In the genomic region with DNA sequence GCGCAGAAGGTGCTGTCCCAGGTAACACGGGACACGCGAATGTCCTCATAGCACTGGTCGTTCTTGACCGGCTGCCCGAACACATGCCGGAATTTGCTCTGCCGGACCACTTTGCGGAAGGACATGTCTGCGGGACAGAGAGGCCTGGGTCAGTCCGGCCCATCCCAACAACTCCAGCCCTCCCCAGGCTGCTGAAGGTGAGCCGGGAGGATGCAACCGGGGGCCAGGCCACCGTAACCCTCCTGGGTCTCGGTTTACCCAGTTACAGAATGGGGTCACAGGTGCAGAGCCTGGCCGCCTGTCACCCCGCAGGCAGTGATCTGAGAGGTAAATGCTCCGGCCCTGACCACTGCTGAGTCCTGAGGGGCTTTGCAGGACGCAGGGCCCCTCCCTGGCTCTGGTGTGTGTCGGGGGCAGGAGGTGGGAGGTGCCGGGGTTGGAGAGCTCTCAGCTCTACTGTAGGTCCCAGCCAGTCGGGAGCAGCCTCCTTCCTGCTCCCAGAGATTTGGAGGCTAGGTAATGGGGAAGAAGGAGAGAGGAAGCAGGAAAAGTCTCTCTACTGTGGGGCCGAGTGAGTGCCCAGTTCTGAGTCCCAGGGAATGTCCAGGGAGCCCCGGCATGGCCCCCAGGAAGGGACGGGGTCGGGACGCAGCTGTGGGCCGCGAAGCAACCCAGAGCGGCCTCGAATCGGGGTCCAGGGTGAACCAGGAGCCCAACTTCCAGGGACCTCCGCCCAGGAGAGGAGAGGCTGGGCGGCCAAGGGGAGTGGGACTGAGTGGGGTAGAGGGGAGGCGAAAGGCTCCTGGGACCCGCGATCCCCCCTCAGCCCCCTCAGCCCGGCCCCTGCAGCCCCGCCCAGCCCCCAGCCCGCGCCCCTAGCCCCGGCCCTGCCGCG, we compare ENCODE assay signal across 9 cellular contexts. TPM values are rescaled to one million over a fixed set of nuclear protein-coding genes. Genes with fewer than 3 reads are reported as not detected.
DNase-seq lines count a peak whose midpoint lies in the region; ATAC-seq and TF ChIP-seq lines count a peak whose summit lies in the region.
"Had no signal": no experiment of that assay in that cellular context is flagged by ENCODE, and none has a peak within 500 bp of the region (broad histone marks: within the 10 kb centered on the region; RNA-seq: fewer than 3 reads in every experiment).

No MANE protein-coding gene starts in this region.

- H3K4me2 ChIP-seq in DOHH2 (ENCODE audit: low read length) (peak overlapping the region; percentile 90), parathyroid adenoma (ENCODE audit: low read length) (peak overlapping the region; percentile 65)

- peak overlapping the region; percentile 92 for H3K27ac ChIP-seq in DOHH2 (ENCODE audit: low read depth, low read length)
- peak overlapping the region; percentile 90 to 92 for H3K27ac ChIP-seq in esophagus (ENCODE audit: low read depth in 2 of 2, low read length in 1 of 2)
- H3K27ac ChIP-seq in parathyroid adenoma: peak overlapping the region; percentile 75
- H3K27ac ChIP-seq: KMS-11 had no signal

- no peaks in the 10 kb centered on the region for H3K9me2 ChIP-seq in DOHH2 (replicated peaks; ENCODE audit: control insufficient read depth, low read length)

- no peaks in the 10 kb centered on the region for H3K9me3 ChIP-seq in DOHH2 (ENCODE audit: control insufficient read depth, insufficient read depth, low read length)
- H3K9me3 ChIP-seq in esophagus (ENCODE audit: control insufficient read depth in 2 of 2, insufficient read depth in 1 of 2, low read depth in 1 of 2, low read length in 1 of 2): no peaks in the 10 kb centered on the region
- no peaks in the 10 kb centered on the region for H3K9me3 ChIP-seq in parathyroid adenoma (ENCODE audit: control insufficient read depth, low read length)

- no peak overlapping the region for H2AFZ ChIP-seq in parathyroid adenoma

- peaks cover 37% of the 10 kb centered on the region for H3F3A ChIP-seq in DOHH2 (ENCODE audit: control insufficient read depth, insufficient read depth)

- peaks cover 41% of the 10 kb centered on the region for H3K79me2 ChIP-seq in DOHH2 (ENCODE audit: control insufficient read depth, low read length)
- H3K79me2 ChIP-seq in parathyroid adenoma: no peaks in the 10 kb centered on the region

- H3K9ac ChIP-seq in parathyroid adenoma: no peak overlapping the region
- H3K9ac ChIP-seq: KMS-11 had no signal

- no peaks in the 10 kb centered on the region for H4K20me1 ChIP-seq in DOHH2 (ENCODE audit: control insufficient read depth, insufficient read depth, low read depth, low read length)

- 36 to 43% methylated on average over 35 to 45 of the region's 45 CpGs for WGBS in esophagus, 2 donors

- peaks cover 42% of the 10 kb centered on the region for H3K36me3 ChIP-seq in DOHH2 (ENCODE audit: control insufficient read depth, low read length)
- H3K36me3 ChIP-seq in esophagus (ENCODE audit: control insufficient read depth in 2 of 2, insufficient read depth in 2 of 2, low read length in 1 of 2): peaks cover 0 to 35% of the 10 kb centered on the region in 2 donors
- H3K36me3 ChIP-seq in parathyroid adenoma (ENCODE audit: control insufficient read depth, insufficient read depth, low read length): no peaks in the 10 kb centered on the region

- H3K27me3 ChIP-seq in DOHH2 (ENCODE audit: control insufficient read depth, low read length) (no peaks in the 10 kb centered on the region), esophagus (ENCODE audit: control insufficient read depth in 1 of 2, insufficient read depth in 2 of 2, low read length in 2 of 2) (no peaks in the 10 kb centered on the region), parathyroid adenoma (ENCODE audit: control insufficient read depth, insufficient read depth, low read length) (no peaks in the 10 kb centered on the region)

- TF ChIP-seq CTCF in DOHH2 (IDR thresholded peaks at IDR 0.05; ENCODE audit: low read depth, low read length, poor library complexity, severe bottlenecking): no peak
- no peak for TF ChIP-seq CTCF in parathyroid adenoma (IDR thresholded peaks at IDR 0.05)

- DNase-seq in NCI-H1105 treated with DMSO at 0.1 percent for 48 hours (lab: John Stamatoyannopoulos, UW): no peak
- DNase-seq in NCI-H2171 treated with DMSO at 0.1 percent for 48 hours (lab: John Stamatoyannopoulos, UW): no peak

- ATAC-seq in HG03469 (IDR thresholded peaks at IDR 0.05; ENCODE audit: unreplicated experiment) (no peak), HG03342 (IDR thresholded peaks at IDR 0.05; ENCODE audit: unreplicated experiment) (no peak)

- peaks cover 91% of the 10 kb centered on the region for H3K4me1 ChIP-seq in DOHH2 (ENCODE audit: control insufficient read depth, low read length)
- peaks cover 8 to 21% of the 10 kb centered on the region in 2 donors for H3K4me1 ChIP-seq in esophagus (ENCODE audit: control insufficient read depth in 2 of 2, insufficient read depth in 2 of 2, low read length in 1 of 2)
- no peaks in the 10 kb centered on the region for H3K4me1 ChIP-seq in parathyroid adenoma

- H3K4me3 ChIP-seq in DOHH2 (ENCODE audit: low read length) (peak overlapping the region; percentile 68), esophagus (ENCODE audit: low read depth in 1 of 2, low read length in 2 of 2) (peak overlapping the region; percentile 77 to 80), parathyroid adenoma (ENCODE audit: low read depth, low read length) (peak overlapping the region; percentile 52)

TF ChIP-seq in PFSK-1, 5 proteins besides CTCF, POLR2A, EP300 and RAD21:
- no peak for TF ChIP-seq SIN3A (IDR thresholded peaks at IDR 0.05; ENCODE audit: borderline replicate concordance, insufficient read depth, low read length)
- peak; percentile 10; the same call in 1 of the 2 replicates for TF ChIP-seq POLR2AphosphoS5 (IDR thresholded peaks at IDR 0.05; ENCODE audit: low read depth, low read length)
TF ChIP-seq in PFSK-1: peak in this region for 1.

RNA-seq across cellular contexts. Expression of a gene that starts 0.5 kb away (rescaled TPM):
- polyA plus RNA-seq in PFSK-1 (2012; ENCODE audit: insufficient read length, low read depth): 247 TPM
- polyA plus RNA-seq in esophagus: 100 to 1,000 TPM in 1 of 2 donors, 10 to 100 TPM in 1; 70.7 to 114 TPM

RNA-seq across cellular contexts. Expression of a gene that starts 5.3 kb away (rescaled TPM):
- 4.6 TPM for polyA plus RNA-seq in PFSK-1 (2012; ENCODE audit: insufficient read length, low read depth)
- polyA plus RNA-seq in esophagus: 1 to 10 TPM; 6.2 to 6.5 TPM

RNA-seq across cellular contexts. Expression of a gene that starts 9.8 kb away (rescaled TPM):
- not detected for polyA plus RNA-seq in PFSK-1 (2012; ENCODE audit: insufficient read length, low read depth)
- not detected for polyA plus RNA-seq in esophagus

RNA-seq across cellular contexts. Expression of a gene that starts 12.4 kb away (rescaled TPM):
- 1.2 TPM for polyA plus RNA-seq in PFSK-1 (2012; ENCODE audit: insufficient read length, low read depth)
- under 1 TPM; 0.14 to 0.39 TPM for polyA plus RNA-seq in esophagus

RNA-seq across cellular contexts. Expression of a gene that starts 14.5 kb away (rescaled TPM):
- 123 TPM for polyA plus RNA-seq in PFSK-1 (2012; ENCODE audit: insufficient read length, low read depth)
- 10 to 100 TPM; 79.6 to 85.9 TPM for polyA plus RNA-seq in esophagus
